Comparison of ENCODE assay signal across 16 cellular contexts in genomic region chr6:36268478-36269248, GRCh38. TPM values are rescaled to one million over a fixed set of nuclear protein-coding genes. Genes with fewer than 3 reads are reported as not detected.
DNase-seq lines count a peak whose midpoint lies in the region; ATAC-seq and TF ChIP-seq lines count a peak whose summit lies in the region.
"Had no signal": no experiment of that assay in that cellular context is flagged by ENCODE, and none has a peak within 500 bp of the region (broad histone marks: within the 10 kb centered on the region; RNA-seq: fewer than 3 reads in every experiment).

No MANE protein-coding gene starts in this region.

- H3K27me3 ChIP-seq in RWPE2 (ENCODE audit: insufficient read depth, poor library complexity, severe bottlenecking) = peaks cover 3% of the 10 kb centered on the region
- peaks cover 53% of the 10 kb centered on the region for H3K27me3 ChIP-seq in osteoblast (ENCODE audit: insufficient read depth, low read length)
- H3K27me3 ChIP-seq: ovary had no signal

- no peak overlapping the region for H3K4me2 ChIP-seq in osteoblast (ENCODE audit: insufficient read depth, low read length)
- H3K4me2 ChIP-seq: GM23338 had no signal

- peak; percentile 22; the same call in 1 of the 3 replicates for ATAC-seq in RWPE2 (ENCODE audit: low read depth)
- ATAC-seq in GM21423 (IDR thresholded peaks at IDR 0.05; ENCODE audit: unreplicated experiment) = no peak
- ATAC-seq: activated T-cell treated with anti-CD3 and anti-CD28 coated beads, Interleukin-2, amount 50 U/mL, for 4 hours; GM23338 had no signal

- TF ChIP-seq CTCF in RWPE2 (IDR thresholded peaks at IDR 0.05; ENCODE audit: poor library complexity, severe bottlenecking) (no peak), fibroblast of mammary gland (conservative IDR thresholded peaks at IDR 0.05; ENCODE audit: control insufficient read depth, insufficient read depth, low read depth, low read length) (no peak), osteoblast (IDR thresholded peaks at IDR 0.05; ENCODE audit: extremely low read depth, low read depth, low read length) (no peak)

- no peak overlapping the region for H2AFZ ChIP-seq in osteoblast (ENCODE audit: low read length)
- H2AFZ ChIP-seq: GM23338 had no signal

- no peaks in the 10 kb centered on the region for H3K36me3 ChIP-seq in RWPE2 (ENCODE audit: low read depth)
- no peaks in the 10 kb centered on the region for H3K36me3 ChIP-seq in osteoblast (ENCODE audit: insufficient read depth, low read length)
- H3K36me3 ChIP-seq: MG63, ovary had no signal

- H3K9me3 ChIP-seq in RWPE2 (ENCODE audit: severe bottlenecking) (no peaks in the 10 kb centered on the region), osteoblast (ENCODE audit: low read depth, low read length) (peaks cover 2% of the 10 kb centered on the region)
- H3K9me3 ChIP-seq: MG63, ovary had no signal

- H3K4me3 ChIP-seq in RWPE2 (ENCODE audit: severe bottlenecking) (no peak overlapping the region), fibroblast of mammary gland (ENCODE audit: control insufficient read depth, low read depth, low read length) (no peak overlapping the region), osteoblast (ENCODE audit: insufficient read depth, low read length) (no peak overlapping the region)
- H3K4me3 ChIP-seq: GM23338, MG63, ovary had no signal

- H3K27ac ChIP-seq in RWPE2 (ENCODE audit: poor library complexity, severe bottlenecking) (no peak overlapping the region), osteoblast (ENCODE audit: low read depth, low read length) (no peak overlapping the region)
- H3K27ac ChIP-seq: ovary had no signal

- no peaks in the 10 kb centered on the region for H3K79me2 ChIP-seq in osteoblast (ENCODE audit: insufficient read depth, low read length)

- H3K4me1 ChIP-seq in RWPE2 (ENCODE audit: insufficient read depth, poor library complexity, severe bottlenecking) (no peaks in the 10 kb centered on the region), osteoblast (ENCODE audit: insufficient read depth, low read length) (no peaks in the 10 kb centered on the region)

- H4K20me1 ChIP-seq in osteoblast (ENCODE audit: insufficient read depth, low read length) = no peaks in the 10 kb centered on the region

- DNase-seq in Ammon's horn (ENCODE audit: low spot score) (peak; percentile 66), RWPE2 (ENCODE audit: low spot score) (no peak), fibroblast of mammary gland (ENCODE audit: low read depth) (peak; percentile 17), osteoblast (ENCODE audit: insufficient read length, low spot score, missing footprints) (peak; percentile 86), AML-193 (lab: John Stamatoyannopoulos, UW) (no peak), T-helper 1 cell (no peak)
- DNase-seq in activated naive CD4-positive, alpha-beta T cell (lab: John Stamatoyannopoulos, UW) = no peak
- DNase-seq: activated CD4-positive, alpha-beta T cell treated with anti-CD3 and anti-CD28 coated beads for 4 hours; activated T-cell treated with anti-CD3 and anti-CD28 coated beads, Interleukin-2, amount 50 U/mL, for 4 hours; DMS79; mesendoderm; MG63; stimulated activated CD8-positive, alpha-beta memory T cell treated with anti-CD3 and anti-CD28 coated beads, Interleukin-4, amount 100 ng/mL, for 48 hours had no signal

RNA-seq across cellular contexts. Expression of gene PNPLA1, which starts 1.2 kb away (rescaled TPM):
- total RNA-seq in osteoblast = under 0.01 TPM in 1 of 2 replicates, not detected in the other
- total RNA-seq: GM23338 had no signal

Comparison
In these comparisons a context has a peak if more than half of its experiments do, and no peak if none do; other contexts are left out.
1. DNase-seq: peak in Ammon's horn (single experiment), fibroblast of mammary gland (single experiment) and osteoblast (single experiment); none in RWPE2 (single experiment), AML-193 (0 of 2), T-helper 1 cell (0 of 5) and activated naive CD4-positive, alpha-beta T cell (0 of 4).